In the genomic region with DNA sequence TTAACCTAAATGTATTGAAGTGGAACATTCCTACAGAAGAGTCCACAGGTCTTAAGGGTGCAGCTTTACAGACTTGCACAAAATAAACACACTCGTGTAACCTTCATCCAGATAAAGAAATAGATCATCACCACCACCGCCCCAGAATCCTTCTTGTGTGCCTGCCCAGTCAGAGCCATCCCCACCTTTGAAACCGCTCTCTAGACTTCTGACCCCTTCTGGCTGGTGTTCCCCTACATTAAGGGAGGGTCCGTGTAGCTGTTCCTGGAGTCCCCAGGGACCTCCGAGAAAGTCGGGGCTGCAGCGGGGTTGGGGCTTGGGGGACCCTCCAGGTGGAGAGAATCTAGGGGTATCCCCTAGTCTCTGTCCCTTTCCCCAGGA, we compare ENCODE assay signal across 1 cellular context.
TF ChIP-seq lines count a peak whose summit lies in the region.

No MANE protein-coding gene starts in this region.

TF ChIP-seq in HEK293, 187 proteins besides CTCF, POLR2A, EP300 and RAD21 (continued from another document):
- TF ChIP-seq, protein P1, sequence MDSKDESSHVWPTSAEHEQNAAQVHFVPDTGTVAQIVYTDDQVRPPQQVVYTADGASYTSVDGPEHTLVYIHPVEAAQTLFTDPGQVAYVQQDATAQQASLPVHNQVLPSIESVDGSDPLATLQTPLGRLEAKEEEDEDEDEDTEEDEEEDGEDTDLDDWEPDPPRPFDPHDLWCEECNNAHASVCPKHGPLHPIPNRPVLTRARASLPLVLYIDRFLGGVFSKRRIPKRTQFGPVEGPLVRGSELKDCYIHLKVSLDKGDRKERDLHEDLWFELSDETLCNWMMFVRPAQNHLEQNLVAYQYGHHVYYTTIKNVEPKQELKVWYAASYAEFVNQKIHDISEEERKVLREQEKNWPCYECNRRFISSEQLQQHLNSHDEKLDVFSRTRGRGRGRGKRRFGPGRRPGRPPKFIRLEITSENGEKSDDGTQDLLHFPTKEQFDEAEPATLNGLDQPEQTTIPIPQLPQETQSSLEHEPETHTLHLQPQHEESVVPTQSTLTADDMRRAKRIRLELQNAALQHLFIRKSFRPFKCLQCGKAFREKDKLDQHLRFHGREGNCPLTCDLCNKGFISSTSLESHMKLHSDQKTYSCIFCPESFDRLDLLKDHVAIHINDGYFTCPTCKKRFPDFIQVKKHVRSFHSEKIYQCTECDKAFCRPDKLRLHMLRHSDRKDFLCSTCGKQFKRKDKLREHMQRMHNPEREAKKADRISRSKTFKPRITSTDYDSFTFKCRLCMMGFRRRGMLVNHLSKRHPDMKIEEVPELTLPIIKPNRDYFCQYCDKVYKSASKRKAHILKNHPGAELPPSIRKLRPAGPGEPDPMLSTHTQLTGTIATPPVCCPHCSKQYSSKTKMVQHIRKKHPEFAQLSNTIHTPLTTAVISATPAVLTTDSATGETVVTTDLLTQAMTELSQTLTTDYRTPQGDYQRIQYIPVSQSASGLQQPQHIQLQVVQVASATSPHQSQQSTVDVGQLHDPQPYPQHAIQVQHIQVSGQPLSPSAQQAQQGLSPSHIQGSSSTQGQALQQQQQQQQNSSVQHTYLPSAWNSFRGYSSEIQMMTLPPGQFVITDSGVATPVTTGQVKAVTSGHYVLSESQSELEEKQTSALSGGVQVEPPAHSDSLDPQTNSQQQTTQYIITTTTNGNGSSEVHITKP (tag by site-specific recombination; IDR thresholded peaks at IDR 0.05), result peak; percentile 29; the same call in 1 of the 2 replicates
- TF ChIP-seq, protein P2, sequence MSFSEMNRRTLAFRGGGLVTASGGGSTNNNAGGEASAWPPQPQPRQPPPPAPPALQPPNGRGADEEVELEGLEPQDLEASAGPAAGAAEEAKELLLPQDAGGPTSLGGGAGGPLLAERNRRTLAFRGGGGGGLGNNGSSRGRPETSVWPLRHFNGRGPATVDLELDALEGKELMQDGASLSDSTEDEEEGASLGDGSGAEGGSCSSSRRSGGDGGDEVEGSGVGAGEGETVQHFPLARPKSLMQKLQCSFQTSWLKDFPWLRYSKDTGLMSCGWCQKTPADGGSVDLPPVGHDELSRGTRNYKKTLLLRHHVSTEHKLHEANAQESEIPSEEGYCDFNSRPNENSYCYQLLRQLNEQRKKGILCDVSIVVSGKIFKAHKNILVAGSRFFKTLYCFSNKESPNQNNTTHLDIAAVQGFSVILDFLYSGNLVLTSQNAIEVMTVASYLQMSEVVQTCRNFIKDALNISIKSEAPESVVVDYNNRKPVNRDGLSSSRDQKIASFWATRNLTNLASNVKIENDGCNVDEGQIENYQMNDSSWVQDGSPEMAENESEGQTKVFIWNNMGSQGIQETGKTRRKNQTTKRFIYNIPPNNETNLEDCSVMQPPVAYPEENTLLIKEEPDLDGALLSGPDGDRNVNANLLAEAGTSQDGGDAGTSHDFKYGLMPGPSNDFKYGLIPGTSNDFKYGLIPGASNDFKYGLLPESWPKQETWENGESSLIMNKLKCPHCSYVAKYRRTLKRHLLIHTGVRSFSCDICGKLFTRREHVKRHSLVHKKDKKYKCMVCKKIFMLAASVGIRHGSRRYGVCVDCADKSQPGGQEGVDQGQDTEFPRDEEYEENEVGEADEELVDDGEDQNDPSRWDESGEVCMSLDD (tag by site-specific recombination; IDR thresholded peaks at IDR 0.05), result no peak
- TF ChIP-seq, protein P3, sequence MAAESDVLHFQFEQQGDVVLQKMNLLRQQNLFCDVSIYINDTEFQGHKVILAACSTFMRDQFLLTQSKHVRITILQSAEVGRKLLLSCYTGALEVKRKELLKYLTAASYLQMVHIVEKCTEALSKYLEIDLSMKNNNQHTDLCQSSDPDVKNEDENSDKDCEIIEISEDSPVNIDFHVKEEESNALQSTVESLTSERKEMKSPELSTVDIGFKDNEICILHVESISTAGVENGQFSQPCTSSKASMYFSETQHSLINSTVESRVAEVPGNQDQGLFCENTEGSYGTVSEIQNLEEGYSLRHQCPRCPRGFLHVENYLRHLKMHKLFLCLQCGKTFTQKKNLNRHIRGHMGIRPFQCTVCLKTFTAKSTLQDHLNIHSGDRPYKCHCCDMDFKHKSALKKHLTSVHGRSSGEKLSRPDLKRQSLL (tag by site-specific recombination; IDR thresholded peaks at IDR 0.05), result no peak
- no peak for TF ChIP-seq ZBTB7A (tag by site-specific recombination; IDR thresholded peaks at IDR 0.05; ENCODE audit: low read depth)
- TF ChIP-seq ZNF350 (tag by site-specific recombination; IDR thresholded peaks at IDR 0.05), result no peak
